Comparison of ENCODE assay signal across 17 cellular contexts in genomic region chr10:114077815-114078219, GRCh38. TPM values are rescaled to one million over a fixed set of nuclear protein-coding genes. Genes with fewer than 3 reads are reported as not detected.
DNase-seq lines count a peak whose midpoint lies in the region; ATAC-seq and TF ChIP-seq lines count a peak whose summit lies in the region.
"Had no signal": no experiment of that assay in that cellular context is flagged by ENCODE, and none has a peak within 500 bp of the region (broad histone marks: within the 10 kb centered on the region; RNA-seq: fewer than 3 reads in every experiment).

No MANE protein-coding gene starts in this region.

- no peaks in the 10 kb centered on the region for H3K36me3 ChIP-seq in WERI-Rb-1
- H3K36me3 ChIP-seq: esophagus muscularis mucosa, uterus had no signal

- DNase-seq in GM12864 (ENCODE audit: low read depth) (no peak), WERI-Rb-1 (no peak), iPS-NIHi7 (ENCODE audit: extremely low spot score) (peak; percentile 26), GDM1 (lab: John Stamatoyannopoulos, UW) (no peak), NCI-H187 (lab: John Stamatoyannopoulos, UW) (no peak), omental fat pad (ENCODE audit: low spot score) (no peak)
- DNase-seq in stimulated activated naive CD4-positive, alpha-beta T cell treated with Interleukin-2 at 50 U/mL for 16 hours (lab: John Stamatoyannopoulos, UW), result no peak
- DNase-seq: activated CD8-positive, alpha-beta T cell treated with anti-CD3 and anti-CD28 coated beads for 36 hours; aorta; hypothalamus; naive B cell; NCI-H1092 treated with DMSO at 0.1 percent for 48 hours; stimulated activated naive CD8-positive, alpha-beta T cell treated with anti-CD3 and anti-CD28 coated beads, Interleukin-15, amount 100 ng/mL, for 72 hours; uterus had no signal

- H3K27me3 ChIP-seq in WERI-Rb-1 (ENCODE audit: insufficient read depth, low read depth, severe bottlenecking), result no peaks in the 10 kb centered on the region
- H3K27me3 ChIP-seq: esophagus muscularis mucosa, uterus had no signal

- H3K27ac ChIP-seq in WERI-Rb-1, result no peak overlapping the region
- H3K27ac ChIP-seq: esophagus muscularis mucosa, uterus had no signal

- ATAC-seq in GM21367 (IDR thresholded peaks at IDR 0.05; ENCODE audit: unreplicated experiment) (peak; percentile 61), omental fat pad (ENCODE audit: low FRiP score) (no peak)
- ATAC-seq: activated CD8-positive, alpha-beta T cell treated with anti-CD3 and anti-CD28 coated beads for 36 hours; stimulated activated naive CD8-positive, alpha-beta T cell treated with anti-CD3 and anti-CD28 coated beads, Interleukin-15, amount 100 ng/mL, for 72 hours had no signal

- TF ChIP-seq CTCF in GM12864 (IDR thresholded peaks at IDR 0.05; ENCODE audit: low read depth, low read length, missing control alignments) (peak; percentile 27), WERI-Rb-1 (IDR thresholded peaks at IDR 0.05; ENCODE audit: low read depth, low read length) (0 out of 2 replicates have a peak, but pooled peaks have one; percentile 1), omental fat pad (IDR thresholded peaks at IDR 0.05) (no peak)

- H3K4me3 ChIP-seq in GM12864 (ENCODE audit: low read depth, low read length) (no peak overlapping the region), WERI-Rb-1 (ENCODE audit: low read depth, low read length) (no peak overlapping the region)
- H3K4me3 ChIP-seq: esophagus muscularis mucosa, uterus had no signal

- H3K9me3 ChIP-seq in WERI-Rb-1 (ENCODE audit: severe bottlenecking), result no peaks in the 10 kb centered on the region
- H3K9me3 ChIP-seq: esophagus muscularis mucosa, uterus had no signal

RNA-seq across cellular contexts. Expression of gene ADRB1, which starts 34.2 kb away (rescaled TPM):
- total RNA-seq in omental fat pad, result 10 to 100 TPM in 1 of 4 donors, 1 to 10 TPM in 3; 4.3 to 16.7 (median 6.4) TPM
- total RNA-seq: activated T-helper 2 cell treated with anti-CD3 and anti-CD28 coated beads, Interferon-gamma antibody, Interleukin-2, Interleukin-4, amounts not matched to agents 10 μg/mL and 5 μg/mL and 100 μg/mL, durations not matched to agents 14 hours and 24 hours and 36 hours had no signal

Comparison
In these comparisons a context has a peak if more than half of its experiments do, and no peak if none do; other contexts are left out.
1. CTCF ChIP-seq: peak in GM12864 (single experiment) and WERI-Rb-1 (single experiment); none in omental fat pad (0 of 3).